In genomic region chr4:140569307-140569638, GRCh38 we compare ENCODE assay signal across 14 cellular contexts. TPM values are rescaled to one million over a fixed set of nuclear protein-coding genes. Genes with fewer than 3 reads are reported as not detected.
DNase-seq lines count a peak whose midpoint lies in the region; ATAC-seq, FAIRE-seq and TF ChIP-seq lines count a peak whose summit lies in the region.
"Had no signal": no experiment of that assay in that cellular context is flagged by ENCODE, and none has a peak within 500 bp of the region (broad histone marks: within the 10 kb centered on the region; RNA-seq: fewer than 3 reads in every experiment).

No MANE protein-coding gene starts in this region.

- peaks cover 36% of the 10 kb centered on the region for H3K27me3 Mint-ChIP-seq in HFFc6 (ENCODE audit: insufficient read depth)

- CTCF ChIA-PET in GM12878 (lab: Yijun Ruan, JAX): no interaction called here

- SMC1A ChIA-PET in GM12878 (lab: Charles Lee; ENCODE audit: uncharacterized antibody, unreplicated experiment): no interaction called here

- H3K27ac ChIP-seq in GM12878 (ENCODE audit: control insufficient read depth, insufficient read depth) (no peak overlapping the region), liver (ENCODE audit: low read depth in 1 of 2, low read length in 2 of 2) (no peak overlapping the region), spleen (no peak overlapping the region), caudate nucleus (ENCODE audit: low read depth, low read length) (no peak overlapping the region), foreskin keratinocyte (no peak overlapping the region)

- no peak for FAIRE-seq in GM12878 (lab: Jason Lieb, UNC)
- FAIRE-seq: HTR-8/SVneo had no signal

- no peak for TF ChIP-seq CTCF in HFFc6 (IDR thresholded peaks at IDR 0.05)
- no peak for TF ChIP-seq CTCF in GM12878 (IDR thresholded peaks at IDR 0.05 in 2 of 3, conservative IDR thresholded peaks at IDR 0.05 in 1 of 3; ENCODE audit: control insufficient read depth in 2 of 3, extremely low read depth in 1 of 3, insufficient read depth in 1 of 3, low read depth in 3 of 3, low read length in 3 of 3)
- no peak for TF ChIP-seq CTCF in liver (IDR thresholded peaks at IDR 0.05; ENCODE audit: low read depth, low read length, missing input control)
- no peak for TF ChIP-seq CTCF in spleen (IDR thresholded peaks at IDR 0.05 in 8 of 11, conservative IDR thresholded peaks at IDR 0.05 in 3 of 11)
- no peak for TF ChIP-seq CTCF in foreskin keratinocyte (conservative IDR thresholded peaks at IDR 0.05)

- 0 out of 2 replicates have a peak, but pooled peaks cover 4% of the 10 kb centered on the region for H3K36me3 Mint-ChIP-seq in HFFc6 (ENCODE audit: low read depth)

- no peak overlapping the region for H3K4me2 ChIP-seq in GM12878 (ENCODE audit: control insufficient read depth, insufficient read depth)

- ATAC-seq in GM12878: no peak
- ATAC-seq in foreskin keratinocyte: no peak
- ATAC-seq: activated CD4-positive, CD25-positive, alpha-beta regulatory T cell treated with anti-CD3 and anti-CD28 coated beads, Interleukin-2, amount 50 U/mL, for 24 hours had no signal

- no peak for TF ChIP-seq EP300 in GM12878 (IDR thresholded peaks at IDR 0.05; ENCODE audit: borderline replicate concordance in 1 of 2, control insufficient read depth in 1 of 2, low read depth in 2 of 2, low read length in 2 of 2)

- TF ChIP-seq RAD21 in GM12878 (IDR thresholded peaks at IDR 0.05; ENCODE audit: insufficient read depth, low read depth, low read length) (no peak), liver (IDR thresholded peaks at IDR 0.05) (no peak)

- intact Hi-C loops in GM12878 (cut with micrococcal nuclease; ENCODE audit: unreplicated experiment) (no loop called here), spleen (cut with DNase I; ENCODE audit: low total_unique reads) (no loop called here)

- H3K9me3 ChIP-seq in GM12878 (replicated peaks; ENCODE audit: control insufficient read depth, insufficient read depth, low read length) (peaks cover 3% of the 10 kb centered on the region; the same call in 2 of the 3 replicates), liver (ENCODE audit: control insufficient read depth in 4 of 4, low read length in 3 of 4) (peaks cover 0 to 10% (median 4%) of the 10 kb centered on the region in 4 donors), spleen (peaks cover 0 to 18% (median 12%) of the 10 kb centered on the region in 8 donors)

- H3K4me1 ChIP-seq in GM12878 (ENCODE audit: control insufficient read depth, insufficient read depth, low read length): peaks cover 6% of the 10 kb centered on the region; the same call in 1 of the 2 replicates
- H3K4me1 ChIP-seq in liver (ENCODE audit: control insufficient read depth in 4 of 4, insufficient read depth in 4 of 4, low read length in 3 of 4): peaks cover 9 to 18% (median 16%) of the 10 kb centered on the region in 4 donors
- H3K4me1 ChIP-seq in spleen: peaks cover 10 to 28% (median 22%) of the 10 kb centered on the region in 6 donors
- H3K4me1 ChIP-seq in foreskin keratinocyte: no peaks in the 10 kb centered on the region

- H3K36me3 ChIP-seq in GM12878 (ENCODE audit: control insufficient read depth in 2 of 2, insufficient read depth in 2 of 2, low read length in 1 of 2) (no peaks in the 10 kb centered on the region), liver (ENCODE audit: control insufficient read depth in 4 of 4, insufficient read depth in 3 of 4, low read depth in 1 of 4, low read length in 3 of 4) (no peaks in the 10 kb centered on the region), spleen (no peaks in the 10 kb centered on the region)

- peak overlapping the region; percentile 11; the same call in 1 of the 2 replicates for H3K4me3 Mint-ChIP-seq in HFFc6

- H3K27me3 ChIP-seq in GM12878 (replicated peaks in 1 of 2; ENCODE audit: control insufficient read depth in 2 of 2, insufficient read depth in 2 of 2, low read length in 1 of 2): peaks cover 11 to 40% of the 10 kb centered on the region in 2 experiments
- H3K27me3 ChIP-seq in liver (ENCODE audit: control insufficient read depth in 4 of 4, insufficient read depth in 4 of 4, low read length in 3 of 4): peaks cover 0 to 22% (median 6%) of the 10 kb centered on the region in 4 donors
- peaks cover 5 to 84% (median 45%) of the 10 kb centered on the region in 7 donors for H3K27me3 ChIP-seq in spleen (replicated peaks in 1 of 7)
- peaks cover 96% of the 10 kb centered on the region for H3K27me3 ChIP-seq in foreskin keratinocyte

- H3K79me2 ChIP-seq in GM12878 (ENCODE audit: control insufficient read depth, insufficient read depth, low read length): no peaks in the 10 kb centered on the region

- RAD21 ChIA-PET in GM12878 (lab: Charles Lee; ENCODE audit: unreplicated experiment): no interaction called here

- H3K27ac Mint-ChIP-seq in HFFc6: no peak overlapping the region

- H3K4me3 ChIP-seq in GM12878 (no peak overlapping the region), liver (ENCODE audit: low read depth in 1 of 3, low read length in 3 of 3) (peak overlapping the region in 2 of 3 donors; percentile 48 to 57), spleen (peak overlapping the region; percentile 22 to 65 (median 38))

- POLR2A ChIA-PET in GM12878 (lab: Charles Lee): no interaction called here

- H4K20me1 ChIP-seq in GM12878 (ENCODE audit: control insufficient read depth, insufficient read depth): no peaks in the 10 kb centered on the region

- no peaks in the 10 kb centered on the region for H3K4me1 Mint-ChIP-seq in HFFc6 (ENCODE audit: low read depth)

- TF ChIP-seq POLR2A in GM12878 (IDR thresholded peaks at IDR 0.05; ENCODE audit: low read depth, low read length): no peak
- no peak for TF ChIP-seq POLR2A in spleen (IDR thresholded peaks at IDR 0.05)

- DNase-seq in HFFc6: no peak
- DNase-seq in GM12878 (ENCODE audit: low read depth, low spot score): no peak
- no peak for DNase-seq in spleen
- DNase-seq in NCI-H2196 treated with DMSO at 0.1 percent for 48 hours (lab: John Stamatoyannopoulos, UW; ENCODE audit: unreplicated experiment): no peak
- DNase-seq in globus pallidus (ENCODE audit: low spot score): no peak
- no peak for DNase-seq in caudate nucleus (lab: John Stamatoyannopoulos, UW)
- no peak for DNase-seq in foreskin keratinocyte
- DNase-seq: NCI-H524 treated with DMSO at 0.1 percent for 48 hours had no signal

- H3K9ac ChIP-seq in GM12878 (ENCODE audit: control insufficient read depth, insufficient read depth, low read length) (no peak overlapping the region), liver (ENCODE audit: low read depth in 1 of 2, low read length in 2 of 2) (no peak overlapping the region)

- no peak overlapping the region for H2AFZ ChIP-seq in GM12878 (ENCODE audit: control insufficient read depth, low read depth, low read length)

- 55% methylated on average over 7 of the region's 7 CpGs for WGBS in GM12878 (ENCODE audit: insufficient coverage, insufficient replicate concordance, low lambda C conversion rate, missing lambda C conversion rate)
- WGBS in liver: 56% methylated on average over 7 of the region's 7 CpGs
- 45 to 55% (median 52%) methylated on average over 7 of the region's 7 CpGs for WGBS in spleen, 5 donors

- in situ Hi-C loops in GM12878 (cut with MboI): no loop called here

- H3K9me3 Mint-ChIP-seq in HFFc6: peaks cover 20% of the 10 kb centered on the region; the same call in 1 of the 2 replicates

- BruUV-seq in GM12878 (replicated peaks; lab: Mats Ljungman, UMichigan): no TSS peak

RNA-seq across cellular contexts. Expression of gene UCP1, which starts 0.5 kb away (rescaled TPM):
- not detected for total RNA-seq in HFFc6 (2021; fragmentation: NEBNext Ultra II Directional; extraction: Animal tissue kit (Norgen Biotek cat#: 25700))
- not detected in 2 replicates for total RNA-seq in GM12878 (2013; cell fraction: nucleolus; rRNA removed)
- not detected in 2 replicates for total RNA-seq in GM12878 (2014; rRNA removed)
- total RNA-seq in GM12878 (2014; rRNA removed; fragmentation: Illumina TruSeq; extraction: Trizol): not detected in 2 replicates
- not detected in 2 replicates for total RNA-seq in GM12878 (2021)
- polyA plus RNA-seq in GM12878 (2011; ENCODE audit: low read depth): not detected
- polyA plus RNA-seq in GM12878 (2011; rRNA removed): not detected in 2 replicates
- polyA plus RNA-seq in GM12878 (2011; cell fraction: cytosol; rRNA removed): not detected in 2 replicates
- polyA plus RNA-seq in GM12878 (2011; cell fraction: nucleus; rRNA removed): not detected in 2 replicates
- polyA plus RNA-seq in GM12878 (2012): not detected in 2 replicates
- polyA plus RNA-seq in GM12878 (2014; fragmentation: Illumina TruSeq; extraction: Trizol): not detected in 2 replicates
- not detected for polyA plus RNA-seq in GM12878 (2014; fragmentation: Nextera tagmentation; extraction: Ambion mirVana)
- not detected in 2 replicates for polyA plus RNA-seq in GM12878 (2014; rRNA removed)
- polyA plus RNA-seq in GM12878 (2016; fragmentation: Nextera tagmentation; extraction: Ambion mirVana): not detected
- not detected in 2 replicates for polyA minus RNA-seq in GM12878 (2011; rRNA and poly(A)+ RNA removed)
- not detected in 2 replicates for polyA minus RNA-seq in GM12878 (2011; cell fraction: cytosol; rRNA and poly(A)+ RNA removed)
- polyA minus RNA-seq in GM12878 (2011; cell fraction: nucleus; rRNA and poly(A)+ RNA removed): not detected in 2 replicates
- not detected for total RNA-seq in liver
- polyA plus RNA-seq in liver: not detected
- not detected for total RNA-seq in spleen
- polyA plus RNA-seq in spleen: not detected
- not detected in 2 replicates for total RNA-seq in foreskin keratinocyte
- not detected in 2 replicates for polyA plus RNA-seq in foreskin keratinocyte
- total RNA-seq: dermis microvascular lymphatic vessel endothelial cell, myocyte, subcutaneous adipose tissue had no signal

RNA-seq across cellular contexts. Expression of gene ELMOD2, which starts 45.3 kb away (rescaled TPM):
- total RNA-seq in HFFc6 (2021; fragmentation: NEBNext Ultra II Directional; extraction: Animal tissue kit (Norgen Biotek cat#: 25700)): 10 to 100 TPM; 18.9 to 23.7 (median 21.2) TPM
- 57.2 and 64.3 TPM in 2 replicates for total RNA-seq in GM12878 (2013; cell fraction: nucleolus; rRNA removed)
- total RNA-seq in GM12878 (2014; rRNA removed) (9.8 and 15.0 TPM in 2 replicates), GM12878 (2014; rRNA removed; fragmentation: Illumina TruSeq; extraction: Trizol) (16.6 and 17.7 TPM in 2 replicates), GM12878 (2021) (14.4 and 15.0 TPM in 2 replicates), liver (10 to 100 TPM; 18.5 to 20.0 TPM), spleen (10 to 100 TPM; 14.3 to 23.2 (median 20.6) TPM), foreskin keratinocyte (11.5 and 14.9 TPM in 2 replicates)
- polyA plus RNA-seq in GM12878 (2011; ENCODE audit: low read depth): 2.2 TPM
- polyA plus RNA-seq in GM12878 (2011; rRNA removed) (13.8 and 26.9 TPM in 2 replicates), GM12878 (2014; fragmentation: Illumina TruSeq; extraction: Trizol) (11.7 and 13.9 TPM in 2 replicates), GM12878 (2014; fragmentation: Nextera tagmentation; extraction: Ambion mirVana) (1 to 10 TPM; 6.5 to 7.9 TPM), GM12878 (2014; rRNA removed) (10.4 and 12.4 TPM in 2 replicates), GM12878 (2016; fragmentation: Nextera tagmentation; extraction: Ambion mirVana) (10 to 100 TPM; 16.2 to 16.7 TPM), liver (10 to 100 TPM in 1 of 2 donors, 1 to 10 TPM in 1; 6.6 to 13.0 TPM), spleen (1 to 10 TPM; 6.2 to 7.2 (median 6.5) TPM), foreskin keratinocyte (7.3 and 8.2 TPM in 2 replicates)
- polyA plus RNA-seq in GM12878 (2011; cell fraction: cytosol; rRNA removed): 2.8 and 3.2 TPM in 2 replicates
- polyA plus RNA-seq in GM12878 (2011; cell fraction: nucleus; rRNA removed): 9.4 and 10.7 TPM in 2 replicates
- polyA plus RNA-seq in GM12878 (2012): 4.9 and 5.7 TPM in 2 replicates
- 7.2 and 7.8 TPM in 2 replicates for polyA minus RNA-seq in GM12878 (2011; rRNA and poly(A)+ RNA removed)
- polyA minus RNA-seq in GM12878 (2011; cell fraction: cytosol; rRNA and poly(A)+ RNA removed): 2.7 and 6.8 TPM in 2 replicates
- polyA minus RNA-seq in GM12878 (2011; cell fraction: nucleus; rRNA and poly(A)+ RNA removed): 25.4 and 38.0 TPM in 2 replicates
